Comparison of ENCODE assay signal across 8 cellular contexts in the genomic region with DNA sequence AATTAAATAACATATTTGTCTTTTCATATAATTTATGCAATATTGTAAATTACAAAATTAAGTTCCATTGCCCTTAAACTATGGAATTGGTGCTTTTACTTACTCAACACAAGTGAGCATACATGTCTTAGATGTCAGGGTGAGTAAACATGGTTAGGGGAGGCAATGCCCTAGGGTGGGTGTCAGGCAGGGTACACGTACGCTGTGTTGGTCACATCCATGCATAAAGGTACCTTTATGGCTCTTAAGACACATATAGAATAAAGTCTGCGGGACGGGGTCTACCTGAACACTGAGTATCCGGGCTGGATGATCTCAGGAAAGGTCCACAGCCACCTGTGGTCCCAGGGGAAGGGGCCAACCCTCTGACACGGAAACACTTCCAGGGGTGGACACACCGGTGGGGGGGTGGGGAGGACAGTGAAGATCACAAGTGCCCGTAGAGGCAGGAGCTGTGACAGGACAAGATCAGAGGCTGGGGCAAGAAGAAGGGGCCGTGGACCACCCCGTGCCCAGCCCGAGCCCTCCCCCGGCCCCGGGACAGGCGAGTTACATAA. TPM values are rescaled to one million over a fixed set of nuclear protein-coding genes. Genes with fewer than 3 reads are reported as not detected.
DNase-seq lines count a peak whose midpoint lies in the region; ATAC-seq, FAIRE-seq and TF ChIP-seq lines count a peak whose summit lies in the region.

No MANE protein-coding gene starts in this region.

- no peak; the same call in 2 of the 3 replicates for ATAC-seq in GM23338
- ATAC-seq in activated naive CD8-positive, alpha-beta T cell treated with anti-CD3 and anti-CD28 coated beads, Interleukin-2, amount 10 ng/mL, durations not matched to agents 7 days and 5 days (ENCODE audit: low read depth): peak; percentile 3

- peak overlapping the region; percentile 90 for H3K4me2 ChIP-seq in GM23338

- peak overlapping the region; percentile 98; the same call in 1 of the 2 replicates for H3K9ac ChIP-seq in iPS-20b (ENCODE audit: low read depth, low read length)

- intact Hi-C loops in posterior vena cava (cut with DNase I): no loop called here

- H2AFZ ChIP-seq in GM23338: peak overlapping the region; percentile 94; the same call in 1 of the 2 replicates

- H3K27me3 Mint-ChIP-seq in GM23338 (ENCODE audit: insufficient read depth, low read depth, poor library complexity): peaks cover 13% of the 10 kb centered on the region
- H3K27me3 Mint-ChIP-seq in activated naive CD8-positive, alpha-beta T cell treated with anti-CD3 and anti-CD28 coated beads, Interleukin-2, amount 10 ng/mL, durations not matched to agents 7 days and 5 days: peaks cover 15% of the 10 kb centered on the region

- H4K20me1 ChIP-seq in GM23338 (replicated peaks; ENCODE audit: insufficient read depth): 0 out of 2 replicates have a peak, but pooled peaks cover 4% of the 10 kb centered on the region

- POLR2A ChIA-PET in activated naive CD8-positive, alpha-beta T cell treated with anti-CD3 and anti-CD28 coated beads, Interleukin-2, amount 10 ng/mL, durations not matched to agents 7 days and 5 days (lab: Charles Lee): interaction anchor here (1.0 to 2.8 kb wide), 8 partner anchors 25 to 574 kb away, joined by 3 to 25 read pairs (median 6); a partner anchor contains a TSS

- H3K4me1 ChIP-seq in GM23338 (ENCODE audit: insufficient read depth) (peaks cover 42% of the 10 kb centered on the region), iPS-20b (ENCODE audit: insufficient read depth, low read length) (peaks cover 33% of the 10 kb centered on the region)

- 0 out of 2 replicates have a peak, but pooled peaks cover 3% of the 10 kb centered on the region for H3K9me2 ChIP-seq in GM23338 (ENCODE audit: insufficient read depth)

- peak overlapping the region; percentile 92 for H3K4me3 Mint-ChIP-seq in GM23338
- peak overlapping the region; percentile 90 for H3K4me3 Mint-ChIP-seq in activated naive CD8-positive, alpha-beta T cell treated with anti-CD3 and anti-CD28 coated beads, Interleukin-2, amount 10 ng/mL, durations not matched to agents 7 days and 5 days

- peaks cover 53% of the 10 kb centered on the region for H3K79me2 ChIP-seq in GM23338 (replicated peaks; ENCODE audit: insufficient read depth)

- H3K36me3 Mint-ChIP-seq in GM23338 (ENCODE audit: low read depth): peaks cover 2% of the 10 kb centered on the region; the same call in 2 of the 3 replicates
- H3K36me3 Mint-ChIP-seq in activated naive CD8-positive, alpha-beta T cell treated with anti-CD3 and anti-CD28 coated beads, Interleukin-2, amount 10 ng/mL, durations not matched to agents 7 days and 5 days: peaks cover 4% of the 10 kb centered on the region

- no peaks in the 10 kb centered on the region for H3F3A ChIP-seq in GM23338 (replicated peaks; ENCODE audit: low read depth)

- peak; percentile 33 for FAIRE-seq in GM12891 (lab: Jason Lieb, UNC)

- H3K4me1 Mint-ChIP-seq in GM23338: peaks cover 41% of the 10 kb centered on the region
- peaks cover 22% of the 10 kb centered on the region for H3K4me1 Mint-ChIP-seq in activated naive CD8-positive, alpha-beta T cell treated with anti-CD3 and anti-CD28 coated beads, Interleukin-2, amount 10 ng/mL, durations not matched to agents 7 days and 5 days

- H3K27ac Mint-ChIP-seq in GM23338: peak overlapping the region; percentile 93
- H3K27ac Mint-ChIP-seq in activated naive CD8-positive, alpha-beta T cell treated with anti-CD3 and anti-CD28 coated beads, Interleukin-2, amount 10 ng/mL, durations not matched to agents 7 days and 5 days: peak overlapping the region; percentile 92

- no peaks in the 10 kb centered on the region for H3K9me3 Mint-ChIP-seq in GM23338
- H3K9me3 Mint-ChIP-seq in activated naive CD8-positive, alpha-beta T cell treated with anti-CD3 and anti-CD28 coated beads, Interleukin-2, amount 10 ng/mL, durations not matched to agents 7 days and 5 days: no peaks in the 10 kb centered on the region

- DNase-seq in GM12891 (ENCODE audit: insufficient read length, low spot score) (no peak), GM23338 (ENCODE audit: low spot score) (peak; percentile 51), NCI-H1930 (lab: John Stamatoyannopoulos, UW) (peak; percentile 12 to 37), posterior vena cava (ENCODE audit: low spot score) (no peak), midbrain (lab: John Stamatoyannopoulos, UW) (no peak)
- no peak for DNase-seq in activated naive CD8-positive, alpha-beta T cell treated with anti-CD3 and anti-CD28 coated beads, Interleukin-2, amount 10 ng/mL, durations not matched to agents 7 days and 5 days
- peak in 2 of 3 experiments; percentile 6 to 25 for DNase-seq in stimulated activated CD4-positive, alpha-beta T cell treated with anti-CD3 and anti-CD28 coated beads, TNF-alpha, amount 100 ng/mL, for 24 hours (ENCODE audit: low read depth in 3 of 3)

- no peak for TF ChIP-seq CTCF in GM23338 (conservative IDR thresholded peaks at IDR 0.05; ENCODE audit: low read depth in 2 of 2)

- H3K36me3 ChIP-seq in GM23338 (ENCODE audit: insufficient read depth) (no peaks in the 10 kb centered on the region), iPS-20b (ENCODE audit: insufficient read depth, low read depth, low read length) (no peaks in the 10 kb centered on the region)

- no peak for TF ChIP-seq POLR2A in GM12891 (IDR thresholded peaks at IDR 0.05; ENCODE audit: low read depth, low read length)

- no peaks in the 10 kb centered on the region for H3K9me3 ChIP-seq in iPS-20b (ENCODE audit: insufficient read depth, low read depth, low read length)

- H3K27me3 ChIP-seq in GM23338 (ENCODE audit: insufficient read depth): peaks cover 19% of the 10 kb centered on the region
- H3K27me3 ChIP-seq in iPS-20b (ENCODE audit: insufficient read depth, low read length): peaks cover 19% of the 10 kb centered on the region

- H3K27ac ChIP-seq in GM23338 (ENCODE audit: low read depth) (peak overlapping the region; percentile 94; the same call in 1 of the 2 replicates), iPS-20b (ENCODE audit: low read length) (peak overlapping the region; percentile 92)

- H3K4me3 ChIP-seq in GM23338 (peak overlapping the region; percentile 96), iPS-20b (ENCODE audit: low read length) (peak overlapping the region; percentile 96)

TF ChIP-seq in GM12891, 5 proteins besides CTCF, POLR2A, EP300 and RAD21:
- TF ChIP-seq POLR2AphosphoS5 (IDR thresholded peaks at IDR 0.05; ENCODE audit: low read depth, low read length) (no peak), PAX5 (IDR thresholded peaks at IDR 0.05; ENCODE audit: insufficient read depth, low read length, severe bottlenecking) (no peak), TAF1 (IDR thresholded peaks at IDR 0.05; ENCODE audit: low read depth, low read length) (no peak), SPI1 (IDR thresholded peaks at IDR 0.05; ENCODE audit: low read depth, low read length) (no peak), POU2F2 (IDR thresholded peaks at IDR 0.05; ENCODE audit: low read depth, low read length) (no peak)

TF ChIP-seq in GM23338, 12 proteins besides CTCF, POLR2A, EP300 and RAD21 (continues in another document):
- TF ChIP-seq, protein P1, sequence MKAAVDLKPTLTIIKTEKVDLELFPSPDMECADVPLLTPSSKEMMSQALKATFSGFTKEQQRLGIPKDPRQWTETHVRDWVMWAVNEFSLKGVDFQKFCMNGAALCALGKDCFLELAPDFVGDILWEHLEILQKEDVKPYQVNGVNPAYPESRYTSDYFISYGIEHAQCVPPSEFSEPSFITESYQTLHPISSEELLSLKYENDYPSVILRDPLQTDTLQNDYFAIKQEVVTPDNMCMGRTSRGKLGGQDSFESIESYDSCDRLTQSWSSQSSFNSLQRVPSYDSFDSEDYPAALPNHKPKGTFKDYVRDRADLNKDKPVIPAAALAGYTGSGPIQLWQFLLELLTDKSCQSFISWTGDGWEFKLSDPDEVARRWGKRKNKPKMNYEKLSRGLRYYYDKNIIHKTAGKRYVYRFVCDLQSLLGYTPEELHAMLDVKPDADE (IDR thresholded peaks at IDR 0.05): no peak
- TF ChIP-seq NANOG (IDR thresholded peaks at IDR 0.05; ENCODE audit: borderline replicate concordance) (no peak), CREB1 (CRISPR knock-in tag; IDR thresholded peaks at IDR 0.05; ENCODE audit: low read depth) (no peak), POLR2AphosphoS5 (IDR thresholded peaks at IDR 0.05; ENCODE audit: low read depth) (no peak), EZH2 (IDR thresholded peaks at IDR 0.05; ENCODE audit: low read depth, unreplicated experiment) (no peak), ZNF114 (CRISPR knock-in tag; IDR thresholded peaks at IDR 0.05) (no peak)

RNA-seq across cellular contexts. Expression of a gene that starts 0.7 kb away (rescaled TPM):
- polyA plus RNA-seq in GM12891 (2012; ENCODE audit: low read depth, missing spikeins): 1.9 TPM
- total RNA-seq in GM23338 (2014; rRNA removed; shearing (Covaris generic)): 16.9 and 17.5 TPM in 2 replicates
- 11.8 and 12.4 TPM in 2 replicates for polyA plus RNA-seq in GM23338 (2016; fragmentation: Nextera tagmentation; extraction: Ambion mirVana)
- 10 to 100 TPM; 11.0 to 11.1 TPM for total RNA-seq in activated naive CD8-positive, alpha-beta T cell treated with anti-CD3 and anti-CD28 coated beads, Interleukin-2, amount 10 ng/mL, durations not matched to agents 7 days and 5 days
- total RNA-seq in posterior vena cava: 1 to 10 TPM; 1.7 to 2.4 TPM

Comparison
In these comparisons a context has a peak if more than half of its experiments do, and no peak if none do; other contexts are left out.
1. DNase-seq: peak in GM23338 (single experiment), NCI-H1930 (2 of 2) and stimulated activated CD4-positive, alpha-beta T cell treated with anti-CD3 and anti-CD28 coated beads, TNF-alpha, amount 100 ng/mL, for 24 hours (2 of 3); none in GM12891 (single experiment), activated naive CD8-positive, alpha-beta T cell treated with anti-CD3 and anti-CD28 coated beads, Interleukin-2, amount 10 ng/mL, durations not matched to agents 7 days and 5 days (single experiment), posterior vena cava (single experiment) and midbrain (single experiment).